22 cellular contexts compared by ENCODE assay signal in the genomic region with DNA sequence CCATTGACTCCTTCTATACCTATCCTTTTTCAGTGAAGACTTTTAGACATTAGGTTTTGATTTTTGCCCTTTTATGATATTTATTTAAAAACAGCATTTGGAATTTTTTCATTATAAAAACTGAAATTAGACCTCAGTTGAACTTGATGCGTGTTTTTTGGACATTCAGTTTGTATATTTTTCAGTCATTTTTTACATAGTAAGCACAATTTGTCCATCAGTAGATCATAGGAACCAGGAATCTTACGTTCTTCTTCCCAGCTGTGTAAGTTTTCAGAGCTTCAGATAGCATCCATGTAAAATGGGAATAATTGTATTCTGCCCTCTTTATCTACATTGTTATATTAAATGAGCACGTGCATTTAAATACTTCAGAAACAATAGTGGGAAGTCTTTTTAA.
"Had no signal": no experiment of that assay in that cellular context is flagged by ENCODE, and none has a peak within 500 bp of the region (broad histone marks: within the 10 kb centered on the region; RNA-seq: fewer than 3 reads in every experiment).

No MANE protein-coding gene starts in this region.

- ATAC-seq: Right ventricle myocardium inferior had no signal

- H3K9me3 ChIP-seq: MG63, Peyer's patch, SJCRH30 had no signal

- H3K27me3 ChIP-seq: MG63, Peyer's patch, SJCRH30 had no signal

- H2AFZ ChIP-seq: PC-9 had no signal

- H3K4me1 ChIP-seq: Peyer's patch, SJCRH30 had no signal

- H3K27ac ChIP-seq: PC-9, Peyer's patch, SJCRH30, SK-N-MC had no signal

- H3K4me3 ChIP-seq: MG63, PC-9, Peyer's patch, SJCRH30, SK-N-MC had no signal

- H3K4me2 ChIP-seq: PC-9 had no signal

- DNase-seq: Karpas-422, KG1, MG63, NCI-H1092, NCI-H1105 treated with DMSO at 0.1 percent for 48 hours, NCI-H1417 treated with DMSO at 0.1 percent for 48 hours, NCI-H1694 treated with DMSO at 0.1 percent for 48 hours, NCI-H1930, NCI-H2081 treated with DMSO at 0.1 percent for 48 hours, NCI-H2171, NCI-H226, NCI-H446, NCI-H510A, NCI-H524 treated with DMSO at 0.1 percent for 48 hours, NCI-H774, OCI-M1, Peyer's patch, SHP77 treated with DMSO at 0.1 percent for 48 hours, SJCRH30 had no signal
